In the genomic region with DNA sequence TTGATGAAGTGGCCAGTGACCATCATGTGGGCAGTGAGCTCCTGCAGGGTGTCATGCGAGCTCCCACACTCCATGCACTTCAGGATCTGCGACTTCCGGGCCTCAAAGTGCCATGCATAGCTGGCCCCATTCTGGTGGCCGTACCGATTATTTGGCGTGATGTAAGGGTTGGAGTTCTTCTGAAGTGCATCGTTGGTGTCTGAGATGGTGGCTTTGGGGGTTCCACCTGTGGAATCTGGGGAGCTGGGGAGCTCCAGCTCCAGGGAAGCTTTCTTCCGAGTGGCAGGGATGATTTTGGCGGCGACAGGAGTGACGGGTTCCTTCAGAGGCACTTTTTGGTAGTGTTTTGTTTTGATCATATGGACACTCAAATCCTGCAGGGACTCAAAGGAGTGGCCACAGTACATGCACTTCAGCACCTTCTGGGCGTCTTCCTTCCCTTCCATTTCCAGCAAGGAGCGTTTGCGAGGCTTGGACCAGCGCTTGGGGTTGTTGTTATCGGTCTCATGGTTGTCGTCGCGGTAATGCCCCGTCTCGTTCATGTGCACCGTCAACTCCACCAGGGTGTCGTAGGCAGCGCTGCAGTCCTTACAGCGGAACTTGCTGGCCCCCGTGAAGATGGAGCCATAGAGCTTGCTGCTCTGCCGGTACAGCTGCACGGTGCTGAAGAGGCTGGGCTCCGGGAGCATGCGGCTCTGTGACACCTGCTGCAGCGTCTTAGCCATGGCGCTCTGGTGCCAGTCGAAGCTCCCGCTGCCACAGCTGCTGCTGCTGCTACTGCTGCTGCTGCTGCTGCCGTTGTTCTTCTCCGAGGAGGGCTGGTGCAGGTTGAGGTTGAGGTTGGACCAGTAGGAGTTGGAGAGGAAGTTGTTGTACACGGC, we compare ENCODE assay signal across 19 cellular contexts.
"Had no signal": no experiment of that assay in that cellular context is flagged by ENCODE, and none has a peak within 500 bp of the region (broad histone marks: within the 10 kb centered on the region; RNA-seq: fewer than 3 reads in every experiment).

No MANE protein-coding gene starts in this region.

- H3K27me3 Mint-ChIP-seq: dendritic cell treated with granulocyte-macrophage colony-stimulating factor and Interleukin-4, amounts not matched to agents 40 ng/mL and 50 ng/mL, for 4 days; naive B cell; stimulated activated memory B cell treated with anti-CD40 and anti-IgM and Interleukin-4, amounts not matched to agents 10 μg/mL and 1 μg/mL and 100 μg/mL, for 72 hours; stimulated activated naive CD8-positive, alpha-beta T cell treated with anti-CD3 and anti-CD28 coated beads, Interleukin-15, Interleukin-2, amounts not matched to agents 100 ng/mL and 50 ng/mL, for 24 hours had no signal

- H3K36me3 Mint-ChIP-seq: naive B cell; stimulated activated memory B cell treated with anti-CD40 and anti-IgM and Interleukin-4, amounts not matched to agents 10 μg/mL and 1 μg/mL and 100 μg/mL, for 72 hours had no signal

- H3K4me3 Mint-ChIP-seq: dendritic cell treated with granulocyte-macrophage colony-stimulating factor and Interleukin-4, amounts not matched to agents 40 ng/mL and 50 ng/mL, for 4 days; effector memory CD8-positive, alpha-beta T cell; naive B cell; stimulated activated memory B cell treated with anti-CD40 and anti-IgM and Interleukin-4, amounts not matched to agents 10 μg/mL and 1 μg/mL and 100 μg/mL, for 72 hours; stimulated activated naive CD8-positive, alpha-beta T cell treated with anti-CD3 and anti-CD28 coated beads, Interleukin-15, Interleukin-2, amounts not matched to agents 100 ng/mL and 50 ng/mL, for 24 hours had no signal

- H3K36me3 ChIP-seq: gastrocnemius medialis had no signal

- H3K4me1 Mint-ChIP-seq: naive B cell; stimulated activated memory B cell treated with anti-CD40 and anti-IgM and Interleukin-4, amounts not matched to agents 10 μg/mL and 1 μg/mL and 100 μg/mL, for 72 hours had no signal

- H3K9me3 ChIP-seq: esophagus muscularis mucosa, gastrocnemius medialis, heart right ventricle, right atrium auricular region, tibial artery had no signal

- H3K9me3 Mint-ChIP-seq: dendritic cell treated with granulocyte-macrophage colony-stimulating factor and Interleukin-4, amounts not matched to agents 40 ng/mL and 50 ng/mL, for 4 days; effector memory CD8-positive, alpha-beta T cell; stimulated activated naive CD8-positive, alpha-beta T cell treated with anti-CD3 and anti-CD28 coated beads, Interleukin-15, Interleukin-2, amounts not matched to agents 100 ng/mL and 50 ng/mL, for 24 hours had no signal

- DNase-seq: cerebellar nuclear complex; effector memory CD8-positive, alpha-beta T cell; gastrocnemius medialis; heart right ventricle; hypothalamus; mesendoderm; naive B cell; stimulated activated CD4-positive, alpha-beta T cell treated with anti-CD3 and anti-CD28 coated beads, Interleukin-4, amount 100 ng/mL, for 1 hour; stimulated activated CD8-positive, alpha-beta memory T cell treated with anti-CD3 and anti-CD28 coated beads, Interleukin-4, amount 100 ng/mL, for 48 hours had no signal

- ATAC-seq: effector memory CD8-positive, alpha-beta T cell; gastrocnemius medialis; heart right ventricle; left lobe of liver; stimulated activated memory B cell treated with anti-CD40 and anti-IgM and Interleukin-4, amounts not matched to agents 10 μg/mL and 1 μg/mL and 100 μg/mL, for 72 hours had no signal

- H3K4me1 ChIP-seq: gastrocnemius medialis, right atrium auricular region, tibial artery had no signal

- H3K27me3 ChIP-seq: esophagus muscularis mucosa, gastrocnemius medialis, heart right ventricle, right atrium auricular region, tibial artery had no signal

- H3K27ac ChIP-seq: epithelial cell of prostate, esophagus muscularis mucosa, gastrocnemius medialis, heart right ventricle, right atrium auricular region, tibial artery had no signal

- H3K27ac Mint-ChIP-seq: dendritic cell treated with granulocyte-macrophage colony-stimulating factor and Interleukin-4, amounts not matched to agents 40 ng/mL and 50 ng/mL, for 4 days; naive B cell; stimulated activated memory B cell treated with anti-CD40 and anti-IgM and Interleukin-4, amounts not matched to agents 10 μg/mL and 1 μg/mL and 100 μg/mL, for 72 hours; stimulated activated naive CD8-positive, alpha-beta T cell treated with anti-CD3 and anti-CD28 coated beads, Interleukin-15, Interleukin-2, amounts not matched to agents 100 ng/mL and 50 ng/mL, for 24 hours had no signal

- H3K4me3 ChIP-seq: esophagus muscularis mucosa, gastrocnemius medialis, heart right ventricle, lung, right atrium auricular region, smooth muscle cell, tibial artery had no signal
